ENCODE assay signal across 14 cellular contexts in genomic region chr5:138668451-138668850, GRCh38.
DNase-seq lines count a peak whose midpoint lies in the region; ATAC-seq, FAIRE-seq and TF ChIP-seq lines count a peak whose summit lies in the region.
"Had no signal": no experiment of that assay in that cellular context is flagged by ENCODE, and none has a peak within 500 bp of the region (broad histone marks: within the 10 kb centered on the region; RNA-seq: fewer than 3 reads in every experiment).

No MANE protein-coding gene starts in this region.

- peaks cover 21% of the 10 kb centered on the region for H3K4me1 Mint-ChIP-seq in activated CD4-positive, alpha-beta T cell treated with anti-CD3 and anti-CD28 coated beads for 36 hours
- peaks cover 32% of the 10 kb centered on the region for H3K4me1 Mint-ChIP-seq in T-helper 17 cell

- H3K36me3 Mint-ChIP-seq in activated CD4-positive, alpha-beta T cell treated with anti-CD3 and anti-CD28 coated beads for 36 hours (ENCODE audit: low read depth), result no peaks in the 10 kb centered on the region
- H3K36me3 Mint-ChIP-seq in T-helper 17 cell (ENCODE audit: low read depth), result no peaks in the 10 kb centered on the region

- H3K27ac ChIP-seq in H1 (ENCODE audit: low read depth, low read length) (no peak overlapping the region), psoas muscle (no peak overlapping the region)
- H3K27ac ChIP-seq: tibial artery had no signal

- POLR2A ChIA-PET in activated CD4-positive, alpha-beta T cell treated with anti-CD3 and anti-CD28 coated beads for 36 hours (lab: Charles Lee), result no interaction called here
- POLR2A ChIA-PET in H1 (lab: Charles Lee; ENCODE audit: partially characterized antibody), result interaction anchor here (1.1 kb wide), 1 partner anchor 68 kb away, joined by 3 read pairs; no protein-coding TSS in a partner anchor

- no peak overlapping the region for H3K56ac ChIP-seq in H1 (replicated peaks; ENCODE audit: insufficient read length, low read depth, low read length)

- H2AK5ac ChIP-seq in H1 (ENCODE audit: low read depth, low read length), result peak overlapping the region; percentile 49; the same call in 1 of the 2 replicates

- CTCF ChIA-PET in activated CD4-positive, alpha-beta T cell treated with anti-CD3 and anti-CD28 coated beads for 36 hours (lab: Charles Lee), result no interaction called here
- CTCF ChIA-PET in H1 (lab: Charles Lee; ENCODE audit: partially characterized antibody), result interaction anchor here (1.0 kb wide), 1 partner anchor 234 kb away, joined by 3 read pairs; no protein-coding TSS in a partner anchor

- no peaks in the 10 kb centered on the region for H3K9me3 Mint-ChIP-seq in activated CD4-positive, alpha-beta T cell treated with anti-CD3 and anti-CD28 coated beads for 36 hours (ENCODE audit: low read depth)

- 92% methylated on average over 5 of the region's 5 CpGs; no CpG with 5 or more reads in 1 of the 2 experiments for WGBS in H1 (ENCODE audit: extremely low coverage in 1 of 2, insufficient coverage in 1 of 2, insufficient read length in 1 of 2, insufficient replicate concordance in 2 of 2, low coverage in 1 of 2, low lambda C conversion rate in 2 of 2, missing lambda C conversion rate in 1 of 2), 2 experiments
- 63 to 77% (median 67%) methylated on average over 5 of the region's 5 CpGs for WGBS in psoas muscle, 3 donors

- no peaks in the 10 kb centered on the region for H3K79me1 ChIP-seq in H1 (ENCODE audit: low read depth, low read length)

- H3K27me3 Mint-ChIP-seq in activated CD4-positive, alpha-beta T cell treated with anti-CD3 and anti-CD28 coated beads for 36 hours, result peaks cover 64% of the 10 kb centered on the region
- H3K27me3 Mint-ChIP-seq in T-helper 17 cell, result peaks cover 61% of the 10 kb centered on the region

- no peak overlapping the region for H4K91ac ChIP-seq in H1 (replicated peaks; ENCODE audit: insufficient read length, low read length)

- no peak overlapping the region for H3K9ac ChIP-seq in H1 (replicated peaks in 1 of 4; ENCODE audit: extremely low read depth in 1 of 4, low read depth in 3 of 4, low read length in 3 of 4)

- H3K4me2 ChIP-seq in H1 (ENCODE audit: insufficient read depth in 1 of 2, low read depth in 2 of 2, low read length in 2 of 2), result no peak overlapping the region

- H3K79me2 ChIP-seq in H1 (ENCODE audit: control insufficient read depth in 1 of 2, insufficient read depth in 2 of 2, low read length in 2 of 2), result no peaks in the 10 kb centered on the region

- H4K5ac ChIP-seq in H1 (ENCODE audit: insufficient read length, low read depth, low read length), result no peak overlapping the region

- TF ChIP-seq RAD21 in H1 (IDR thresholded peaks at IDR 0.05 in 1 of 2, conservative IDR thresholded peaks at IDR 0.05 in 1 of 2; ENCODE audit: low read depth in 2 of 2, low read length in 2 of 2), result no peak

- no peak for TF ChIP-seq CTCF in H1 (IDR thresholded peaks at IDR 0.05; ENCODE audit: control extremely low read depth in 1 of 3, insufficient read depth in 1 of 3, low read depth in 1 of 3, low read length in 3 of 3)
- TF ChIP-seq CTCF in psoas muscle (IDR thresholded peaks at IDR 0.05), result no peak

- no peaks in the 10 kb centered on the region for H4K20me1 ChIP-seq in H1 (replicated peaks in 1 of 2; ENCODE audit: control insufficient read depth in 1 of 2, insufficient read depth in 2 of 2, low read length in 2 of 2)

- no peak overlapping the region for H4K8ac ChIP-seq in H1 (ENCODE audit: extremely low read depth, insufficient read depth, low read length)

- TF ChIP-seq EP300 in H1 (IDR thresholded peaks at IDR 0.05; ENCODE audit: borderline replicate concordance in 1 of 2, low read depth in 2 of 2, low read length in 2 of 2), result no peak

- no peak for FAIRE-seq in H1 (lab: Jason Lieb, UNC)
- FAIRE-seq: A204.1 had no signal

- no peaks in the 10 kb centered on the region for H3K36me3 ChIP-seq in H1 (ENCODE audit: control insufficient read depth in 2 of 4, insufficient read depth in 4 of 4, low read length in 3 of 4)
- H3K36me3 ChIP-seq in psoas muscle (ENCODE audit: insufficient read depth in 1 of 2, low read depth in 1 of 2), result no peaks in the 10 kb centered on the region
- H3K36me3 ChIP-seq: tibial artery had no signal

- no peak overlapping the region for H3K23ac ChIP-seq in H1 (ENCODE audit: insufficient read length)

- H3K4ac ChIP-seq in H1 (replicated peaks; ENCODE audit: insufficient read length, low read depth, low read length), result no peak overlapping the region

- H3K9me3 ChIP-seq in T-helper 17 cell (ENCODE audit: control insufficient read depth, low read length, poor library complexity, severe bottlenecking) (peaks cover 3% of the 10 kb centered on the region), H1 (ENCODE audit: insufficient read depth in 2 of 2, low read depth in 1 of 2, low read length in 1 of 2) (no peaks in the 10 kb centered on the region), psoas muscle (no peaks in the 10 kb centered on the region)
- H3K9me3 ChIP-seq: tibial artery had no signal

- no peak overlapping the region for H2AFZ ChIP-seq in H1 (ENCODE audit: low read length)

- H2BK15ac ChIP-seq in H1 (ENCODE audit: low read length), result no peak overlapping the region

- TF ChIP-seq POLR2A in H1 (IDR thresholded peaks at IDR 0.05; ENCODE audit: control extremely low read depth in 1 of 2, low read depth in 2 of 2, low read length in 2 of 2), result no peak

- H3K18ac ChIP-seq in H1 (ENCODE audit: extremely low read depth, low read length), result no peak overlapping the region

- H3K4me3 ChIP-seq in H1 (ENCODE audit: extremely low read depth in 1 of 4, insufficient read depth in 2 of 4, low read depth in 3 of 4, low read length in 4 of 4) (no peak overlapping the region), psoas muscle (no peak overlapping the region)
- H3K4me3 ChIP-seq: tibial artery had no signal

- no peak overlapping the region for H2BK12ac ChIP-seq in H1 (ENCODE audit: low read depth, low read length)

- no peak overlapping the region for H3K14ac ChIP-seq in H1 (ENCODE audit: insufficient read length)

- no peak overlapping the region for H2BK5ac ChIP-seq in H1 (ENCODE audit: low read depth, low read length)

- intact Hi-C loops in activated CD4-positive, alpha-beta T cell treated with anti-CD3 and anti-CD28 coated beads for 36 hours (cut with DNase I, micrococcal nuclease), result no loop called here
- intact Hi-C loops in psoas muscle (cut with DNase I), result no loop called here

- H3K4me3 Mint-ChIP-seq in activated CD4-positive, alpha-beta T cell treated with anti-CD3 and anti-CD28 coated beads for 36 hours, result no peak overlapping the region
- H3K4me3 Mint-ChIP-seq in T-helper 17 cell, result peak overlapping the region; percentile 67

- no peak overlapping the region for H3K27ac Mint-ChIP-seq in activated CD4-positive, alpha-beta T cell treated with anti-CD3 and anti-CD28 coated beads for 36 hours
- no peak overlapping the region for H3K27ac Mint-ChIP-seq in T-helper 17 cell

- peak; percentile 45 for DNase-seq in activated CD4-positive, alpha-beta T cell treated with anti-CD3 and anti-CD28 coated beads for 36 hours
- DNase-seq in activated CD4-positive, alpha-beta T cell treated with anti-CD3 and anti-CD28 coated beads for 1 hour, result no peak
- DNase-seq in T-helper 17 cell, result peak in 1 of 3 donors; percentile 17
- peak in 1 of 2 experiments; percentile 34 for DNase-seq in H1 (ENCODE audit: low read depth in 1 of 2, low spot score in 2 of 2)
- DNase-seq in psoas muscle, result no peak
- no peak for DNase-seq in Ammon's horn (ENCODE audit: low spot score)
- no peak for DNase-seq in putamen (ENCODE audit: low spot score)
- DNase-seq: caudate nucleus, DMS79, NCI-H2171, retina, tibial artery had no signal

- no peak overlapping the region for H2BK20ac ChIP-seq in H1 (ENCODE audit: low read length)

- no peaks in the 10 kb centered on the region for H3K23me2 ChIP-seq in H1 (ENCODE audit: low read depth, low read length)

- H3K4me1 ChIP-seq in H1 (replicated peaks in 1 of 4; ENCODE audit: control insufficient read depth in 3 of 4, insufficient read depth in 4 of 4, low read length in 3 of 4), result peaks cover 0 to 5% (median 2%) of the 10 kb centered on the region in 4 experiments; a peak in 3 of 7 replicates
- H3K4me1 ChIP-seq in psoas muscle, result no peaks in the 10 kb centered on the region
- H3K4me1 ChIP-seq: tibial artery had no signal

- H2BK120ac ChIP-seq in H1 (replicated peaks; ENCODE audit: low read depth, low read length), result no peak overlapping the region

- peak; percentile 76 for ATAC-seq in activated CD4-positive, alpha-beta T cell treated with anti-CD3 and anti-CD28 coated beads for 36 hours
- peak; percentile 87 for ATAC-seq in T-helper 17 cell
- peak in 3 of 4 donors; percentile 40 to 62 (median 43) for ATAC-seq in psoas muscle
- no peak for ATAC-seq in HG02970 (IDR thresholded peaks at IDR 0.05; ENCODE audit: low FRiP score, unreplicated experiment)

- H3K27me3 ChIP-seq in H1 (replicated peaks in 1 of 4; ENCODE audit: control insufficient read depth in 3 of 4, extremely low read depth in 1 of 4, insufficient read depth in 3 of 4, low read length in 3 of 4) (no peaks in the 10 kb centered on the region; a peak in 1 of 7 replicates), psoas muscle (ENCODE audit: insufficient read depth in 3 of 3, low read length in 2 of 3) (no peaks in the 10 kb centered on the region)
- H3K27me3 ChIP-seq: tibial artery had no signal

TF ChIP-seq in H1, 55 proteins besides CTCF, POLR2A, EP300 and RAD21:
- TF ChIP-seq EGR1 (IDR thresholded peaks at IDR 0.05; ENCODE audit: borderline replicate concordance, low read depth, low read length) (no peak), TCF12 (IDR thresholded peaks at IDR 0.05; ENCODE audit: low read depth, low read length) (no peak), BACH1 (IDR thresholded peaks at IDR 0.05; ENCODE audit: low read length) (no peak), GABPA (IDR thresholded peaks at IDR 0.05; ENCODE audit: borderline replicate concordance, insufficient read depth, low read length) (no peak), EZH2 (IDR thresholded peaks at IDR 0.05; ENCODE audit: low read depth, low read length, severe bottlenecking) (no peak), CTBP2 (IDR thresholded peaks at IDR 0.05; ENCODE audit: borderline replicate concordance, insufficient read depth, insufficient read length, low read length) (no peak)
- TF ChIP-seq, protein P1, sequence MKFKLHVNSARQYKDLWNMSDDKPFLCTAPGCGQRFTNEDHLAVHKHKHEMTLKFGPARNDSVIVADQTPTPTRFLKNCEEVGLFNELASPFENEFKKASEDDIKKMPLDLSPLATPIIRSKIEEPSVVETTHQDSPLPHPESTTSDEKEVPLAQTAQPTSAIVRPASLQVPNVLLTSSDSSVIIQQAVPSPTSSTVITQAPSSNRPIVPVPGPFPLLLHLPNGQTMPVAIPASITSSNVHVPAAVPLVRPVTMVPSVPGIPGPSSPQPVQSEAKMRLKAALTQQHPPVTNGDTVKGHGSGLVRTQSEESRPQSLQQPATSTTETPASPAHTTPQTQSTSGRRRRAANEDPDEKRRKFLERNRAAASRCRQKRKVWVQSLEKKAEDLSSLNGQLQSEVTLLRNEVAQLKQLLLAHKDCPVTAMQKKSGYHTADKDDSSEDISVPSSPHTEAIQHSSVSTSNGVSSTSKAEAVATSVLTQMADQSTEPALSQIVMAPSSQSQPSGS (IDR thresholded peaks at IDR 0.05; ENCODE audit: low read length), result no peak
